8 cellular contexts compared by ENCODE assay signal in genomic region chr6:13427838-13428527, GRCh38. TPM values are rescaled to one million over a fixed set of nuclear protein-coding genes. Genes with fewer than 3 reads are reported as not detected.
DNase-seq lines count a peak whose midpoint lies in the region; ATAC-seq and TF ChIP-seq lines count a peak whose summit lies in the region.

No MANE protein-coding gene starts in this region.

- TF ChIP-seq EP300 in suprapubic skin (IDR thresholded peaks at IDR 0.05): no peak

- H3K27me3 ChIP-seq in CD4-positive, alpha-beta memory T cell (ENCODE audit: insufficient read depth, low read length): no peaks in the 10 kb centered on the region
- no peaks in the 10 kb centered on the region for H3K27me3 ChIP-seq in suprapubic skin

- no peak for TF ChIP-seq CTCF in suprapubic skin (IDR thresholded peaks at IDR 0.05)

- DNase-seq in CD4-positive, alpha-beta memory T cell: peak; percentile 41 to 70 (median 50)
- peak; percentile 77 for DNase-seq in activated CD8-positive, alpha-beta memory T cell treated with anti-CD3 and anti-CD28 coated beads, Interleukin-2, amount 50 U/mL, for 4 hours
- DNase-seq in left lobe of liver (ENCODE audit: low spot score) (peak; percentile 31), suprapubic skin (ENCODE audit: low spot score in 2 of 2) (no peak), NCI-H69 (lab: John Stamatoyannopoulos, UW) (no peak)
- DNase-seq in stimulated activated CD8-positive, alpha-beta memory T cell treated with anti-CD3 and anti-CD28 coated beads, Interleukin-7, amount 100 ng/mL, for 1 hour (ENCODE audit: low read depth in 2 of 2): peak; percentile 49 to 51

- ATAC-seq in GM19468 (IDR thresholded peaks at IDR 0.05; ENCODE audit: extremely low read depth, unreplicated experiment): peak; percentile 59
- ATAC-seq in HG03575 (IDR thresholded peaks at IDR 0.05; ENCODE audit: extremely low read depth, insufficient number of reproducible peaks, low FRiP score, unreplicated experiment): peak; percentile 34
- ATAC-seq in left lobe of liver: no peak

- no peaks in the 10 kb centered on the region for H3K27me3 Mint-ChIP-seq in CD4-positive, alpha-beta memory T cell

- POLR2A ChIA-PET in CD4-positive, alpha-beta memory T cell (lab: Charles Lee; ENCODE audit: partially characterized antibody): interaction anchor here (1.7 to 2.7 kb wide), 2 partner anchors 73 to 147 kb away, joined by 7 to 10 read pairs; partner anchors contain the start of gene SIRT5

- intact Hi-C loops in CD4-positive, alpha-beta memory T cell (cut with micrococcal nuclease): loop anchor here (5.0 to 10.0 kb wide), 2 partner anchors 59 to 73 kb away; partner anchors contain the start of gene GFOD1

- H3K9me3 Mint-ChIP-seq in CD4-positive, alpha-beta memory T cell: peaks cover 0 to 2% (median 0%) of the 10 kb centered on the region in 8 donors

- no peaks in the 10 kb centered on the region for H3K9me3 ChIP-seq in CD4-positive, alpha-beta memory T cell (ENCODE audit: control insufficient read depth in 1 of 2, low read length in 2 of 2)
- no peaks in the 10 kb centered on the region for H3K9me3 ChIP-seq in suprapubic skin

- H3K4me3 ChIP-seq in CD4-positive, alpha-beta memory T cell (ENCODE audit: low read length in 2 of 2): peak overlapping the region; percentile 7 to 24
- no peak overlapping the region for H3K4me3 ChIP-seq in suprapubic skin

- peaks cover 45% of the 10 kb centered on the region for H3K4me1 ChIP-seq in CD4-positive, alpha-beta memory T cell (ENCODE audit: insufficient read depth, low read length)
- peaks cover 12% of the 10 kb centered on the region for H3K4me1 ChIP-seq in suprapubic skin

- H3K36me3 Mint-ChIP-seq in CD4-positive, alpha-beta memory T cell: no peaks in the 10 kb centered on the region

- H3K36me3 ChIP-seq in CD4-positive, alpha-beta memory T cell (ENCODE audit: insufficient read depth, low read length): no peaks in the 10 kb centered on the region
- no peaks in the 10 kb centered on the region for H3K36me3 ChIP-seq in suprapubic skin

- H3K27ac ChIP-seq in CD4-positive, alpha-beta memory T cell (ENCODE audit: low read depth, low read length): no peak overlapping the region
- no peak overlapping the region for H3K27ac ChIP-seq in suprapubic skin

- peak overlapping the region; percentile 54 to 90 (median 85) for H3K27ac Mint-ChIP-seq in CD4-positive, alpha-beta memory T cell

- no peak for TF ChIP-seq POLR2A in suprapubic skin (IDR thresholded peaks at IDR 0.05)

- peak overlapping the region; percentile 73 to 88 (median 82) for H3K4me3 Mint-ChIP-seq in CD4-positive, alpha-beta memory T cell

- 83% methylated on average over 23 of the region's 24 CpGs for WGBS in suprapubic skin

- CTCF ChIA-PET in CD4-positive, alpha-beta memory T cell (lab: Charles Lee; ENCODE audit: partially characterized antibody): interaction anchor here (1.0 to 1.5 kb wide), 8 partner anchors 9 to 146 kb away, joined by 3 to 7 read pairs (median 3); partner anchors contain the start of gene SIRT5

- peaks cover 26 to 57% (median 39%) of the 10 kb centered on the region in 4 donors for H3K4me1 Mint-ChIP-seq in CD4-positive, alpha-beta memory T cell

RNA-seq across cellular contexts. Expression of gene GFOD1, which starts 59.4 kb away (rescaled TPM):
- 1 to 10 TPM in 1 of 2 experiments, under 1 TPM in 1; 0.97 to 1.1 TPM for total RNA-seq in CD4-positive, alpha-beta memory T cell
- under 1 TPM in 1 of 2 donors, not detected in 1; 0.95 TPM for polyA plus RNA-seq in CD4-positive, alpha-beta memory T cell
- total RNA-seq in left lobe of liver (9.6 TPM), suprapubic skin (10 to 100 TPM in 3 of 4 donors, 1 to 10 TPM in 1; 7.5 to 15.2 (median 13.7) TPM)

Comparison
In these comparisons a context has a peak if more than half of its experiments do, and no peak if none do; other contexts are left out.
1. DNase-seq: peak in CD4-positive, alpha-beta memory T cell (5 of 5), activated CD8-positive, alpha-beta memory T cell treated with anti-CD3 and anti-CD28 coated beads, Interleukin-2, amount 50 U/mL, for 4 hours (single experiment), left lobe of liver (single experiment) and stimulated activated CD8-positive, alpha-beta memory T cell treated with anti-CD3 and anti-CD28 coated beads, Interleukin-7, amount 100 ng/mL, for 1 hour (2 of 2); none in suprapubic skin (0 of 2) and NCI-H69 (single experiment).